Comparison of ENCODE assay signal across 3 cellular contexts in the genomic region with DNA sequence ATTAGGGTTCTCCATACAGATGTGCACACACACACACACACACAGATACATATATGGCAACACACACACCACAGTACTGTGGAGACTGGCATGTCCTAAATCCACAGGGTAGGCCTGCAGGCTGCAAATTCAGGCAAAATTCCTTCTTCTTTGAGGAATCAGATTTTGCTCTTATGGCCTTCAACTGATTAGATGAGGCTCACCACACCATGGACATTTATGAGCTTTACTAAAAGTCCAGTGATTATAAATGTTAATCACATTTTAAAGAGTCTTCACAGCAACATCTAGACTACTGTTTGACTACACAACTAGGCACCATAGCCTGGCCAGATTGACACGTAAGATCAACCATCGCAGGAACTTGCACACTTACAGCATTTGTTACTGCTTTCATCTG.
TF ChIP-seq lines count a peak whose summit lies in the region.

No MANE protein-coding gene starts in this region.

TF ChIP-seq in HEK293, 187 proteins besides CTCF, POLR2A, EP300 and RAD21:
- peak; percentile 54; the same call in 1 of the 2 replicates for TF ChIP-seq ZNF10 (tag by site-specific recombination; IDR thresholded peaks at IDR 0.05)
- TF ChIP-seq, protein P1, sequence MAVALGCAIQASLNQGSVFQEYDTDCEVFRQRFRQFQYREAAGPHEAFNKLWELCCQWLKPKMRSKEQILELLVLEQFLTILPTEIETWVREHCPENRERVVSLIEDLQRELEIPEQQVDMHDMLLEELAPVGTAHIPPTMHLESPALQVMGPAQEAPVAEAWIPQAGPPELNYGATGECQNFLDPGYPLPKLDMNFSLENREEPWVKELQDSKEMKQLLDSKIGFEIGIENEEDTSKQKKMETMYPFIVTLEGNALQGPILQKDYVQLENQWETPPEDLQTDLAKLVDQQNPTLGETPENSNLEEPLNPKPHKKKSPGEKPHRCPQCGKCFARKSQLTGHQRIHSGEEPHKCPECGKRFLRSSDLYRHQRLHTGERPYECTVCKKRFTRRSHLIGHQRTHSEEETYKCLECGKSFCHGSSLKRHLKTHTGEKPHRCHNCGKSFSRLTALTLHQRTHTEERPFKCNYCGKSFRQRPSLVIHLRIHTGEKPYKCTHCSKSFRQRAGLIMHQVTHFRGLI (tag by site-specific recombination; IDR thresholded peaks at IDR 0.05) = no peak

TF ChIP-seq in K562, 482 proteins besides CTCF, POLR2A, EP300 and RAD21:
- TF ChIP-seq GTF2F1 (IDR thresholded peaks at IDR 0.05; ENCODE audit: low read depth, low read length) (no peak), ZNF134 (CRISPR knock-in tag; conservative IDR thresholded peaks at IDR 0.05) (peak; percentile 85)

TF ChIP-seq in H1, 55 proteins besides CTCF, POLR2A, EP300 and RAD21:
- TF ChIP-seq GTF2F1 (IDR thresholded peaks at IDR 0.05; ENCODE audit: borderline replicate concordance, low read depth, low read length) = no peak
- TF ChIP-seq ATF3 (IDR thresholded peaks at IDR 0.05; ENCODE audit: insufficient read depth, low read depth, low read length) = no peak
- no peak for TF ChIP-seq SIRT6 (IDR thresholded peaks at IDR 0.05; ENCODE audit: low read length)
- TF ChIP-seq, protein P2, sequence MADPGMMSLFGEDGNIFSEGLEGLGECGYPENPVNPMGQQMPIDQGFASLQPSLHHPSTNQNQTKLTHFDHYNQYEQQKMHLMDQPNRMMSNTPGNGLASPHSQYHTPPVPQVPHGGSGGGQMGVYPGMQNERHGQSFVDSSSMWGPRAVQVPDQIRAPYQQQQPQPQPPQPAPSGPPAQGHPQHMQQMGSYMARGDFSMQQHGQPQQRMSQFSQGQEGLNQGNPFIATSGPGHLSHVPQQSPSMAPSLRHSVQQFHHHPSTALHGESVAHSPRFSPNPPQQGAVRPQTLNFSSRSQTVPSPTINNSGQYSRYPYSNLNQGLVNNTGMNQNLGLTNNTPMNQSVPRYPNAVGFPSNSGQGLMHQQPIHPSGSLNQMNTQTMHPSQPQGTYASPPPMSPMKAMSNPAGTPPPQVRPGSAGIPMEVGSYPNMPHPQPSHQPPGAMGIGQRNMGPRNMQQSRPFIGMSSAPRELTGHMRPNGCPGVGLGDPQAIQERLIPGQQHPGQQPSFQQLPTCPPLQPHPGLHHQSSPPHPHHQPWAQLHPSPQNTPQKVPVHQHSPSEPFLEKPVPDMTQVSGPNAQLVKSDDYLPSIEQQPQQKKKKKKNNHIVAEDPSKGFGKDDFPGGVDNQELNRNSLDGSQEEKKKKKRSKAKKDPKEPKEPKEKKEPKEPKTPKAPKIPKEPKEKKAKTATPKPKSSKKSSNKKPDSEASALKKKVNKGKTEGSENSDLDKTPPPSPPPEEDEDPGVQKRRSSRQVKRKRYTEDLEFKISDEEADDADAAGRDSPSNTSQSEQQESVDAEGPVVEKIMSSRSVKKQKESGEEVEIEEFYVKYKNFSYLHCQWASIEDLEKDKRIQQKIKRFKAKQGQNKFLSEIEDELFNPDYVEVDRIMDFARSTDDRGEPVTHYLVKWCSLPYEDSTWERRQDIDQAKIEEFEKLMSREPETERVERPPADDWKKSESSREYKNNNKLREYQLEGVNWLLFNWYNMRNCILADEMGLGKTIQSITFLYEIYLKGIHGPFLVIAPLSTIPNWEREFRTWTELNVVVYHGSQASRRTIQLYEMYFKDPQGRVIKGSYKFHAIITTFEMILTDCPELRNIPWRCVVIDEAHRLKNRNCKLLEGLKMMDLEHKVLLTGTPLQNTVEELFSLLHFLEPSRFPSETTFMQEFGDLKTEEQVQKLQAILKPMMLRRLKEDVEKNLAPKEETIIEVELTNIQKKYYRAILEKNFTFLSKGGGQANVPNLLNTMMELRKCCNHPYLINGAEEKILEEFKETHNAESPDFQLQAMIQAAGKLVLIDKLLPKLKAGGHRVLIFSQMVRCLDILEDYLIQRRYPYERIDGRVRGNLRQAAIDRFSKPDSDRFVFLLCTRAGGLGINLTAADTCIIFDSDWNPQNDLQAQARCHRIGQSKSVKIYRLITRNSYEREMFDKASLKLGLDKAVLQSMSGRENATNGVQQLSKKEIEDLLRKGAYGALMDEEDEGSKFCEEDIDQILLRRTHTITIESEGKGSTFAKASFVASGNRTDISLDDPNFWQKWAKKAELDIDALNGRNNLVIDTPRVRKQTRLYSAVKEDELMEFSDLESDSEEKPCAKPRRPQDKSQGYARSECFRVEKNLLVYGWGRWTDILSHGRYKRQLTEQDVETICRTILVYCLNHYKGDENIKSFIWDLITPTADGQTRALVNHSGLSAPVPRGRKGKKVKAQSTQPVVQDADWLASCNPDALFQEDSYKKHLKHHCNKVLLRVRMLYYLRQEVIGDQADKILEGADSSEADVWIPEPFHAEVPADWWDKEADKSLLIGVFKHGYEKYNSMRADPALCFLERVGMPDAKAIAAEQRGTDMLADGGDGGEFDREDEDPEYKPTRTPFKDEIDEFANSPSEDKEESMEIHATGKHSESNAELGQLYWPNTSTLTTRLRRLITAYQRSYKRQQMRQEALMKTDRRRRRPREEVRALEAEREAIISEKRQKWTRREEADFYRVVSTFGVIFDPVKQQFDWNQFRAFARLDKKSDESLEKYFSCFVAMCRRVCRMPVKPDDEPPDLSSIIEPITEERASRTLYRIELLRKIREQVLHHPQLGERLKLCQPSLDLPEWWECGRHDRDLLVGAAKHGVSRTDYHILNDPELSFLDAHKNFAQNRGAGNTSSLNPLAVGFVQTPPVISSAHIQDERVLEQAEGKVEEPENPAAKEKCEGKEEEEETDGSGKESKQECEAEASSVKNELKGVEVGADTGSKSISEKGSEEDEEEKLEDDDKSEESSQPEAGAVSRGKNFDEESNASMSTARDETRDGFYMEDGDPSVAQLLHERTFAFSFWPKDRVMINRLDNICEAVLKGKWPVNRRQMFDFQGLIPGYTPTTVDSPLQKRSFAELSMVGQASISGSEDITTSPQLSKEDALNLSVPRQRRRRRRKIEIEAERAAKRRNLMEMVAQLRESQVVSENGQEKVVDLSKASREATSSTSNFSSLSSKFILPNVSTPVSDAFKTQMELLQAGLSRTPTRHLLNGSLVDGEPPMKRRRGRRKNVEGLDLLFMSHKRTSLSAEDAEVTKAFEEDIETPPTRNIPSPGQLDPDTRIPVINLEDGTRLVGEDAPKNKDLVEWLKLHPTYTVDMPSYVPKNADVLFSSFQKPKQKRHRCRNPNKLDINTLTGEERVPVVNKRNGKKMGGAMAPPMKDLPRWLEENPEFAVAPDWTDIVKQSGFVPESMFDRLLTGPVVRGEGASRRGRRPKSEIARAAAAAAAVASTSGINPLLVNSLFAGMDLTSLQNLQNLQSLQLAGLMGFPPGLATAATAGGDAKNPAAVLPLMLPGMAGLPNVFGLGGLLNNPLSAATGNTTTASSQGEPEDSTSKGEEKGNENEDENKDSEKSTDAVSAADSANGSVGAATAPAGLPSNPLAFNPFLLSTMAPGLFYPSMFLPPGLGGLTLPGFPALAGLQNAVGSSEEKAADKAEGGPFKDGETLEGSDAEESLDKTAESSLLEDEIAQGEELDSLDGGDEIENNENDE (IDR thresholded peaks at IDR 0.05; ENCODE audit: insufficient replicate concordance, low read length) = no peak
- no peak for TF ChIP-seq POLR2AphosphoS5 (IDR thresholded peaks at IDR 0.05; ENCODE audit: low read depth, low read length)
- no peak for TF ChIP-seq POU5F1 (IDR thresholded peaks at IDR 0.05; ENCODE audit: low read depth, low read length)
- TF ChIP-seq, protein P3, sequence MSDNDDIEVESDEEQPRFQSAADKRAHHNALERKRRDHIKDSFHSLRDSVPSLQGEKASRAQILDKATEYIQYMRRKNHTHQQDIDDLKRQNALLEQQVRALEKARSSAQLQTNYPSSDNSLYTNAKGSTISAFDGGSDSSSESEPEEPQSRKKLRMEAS (IDR thresholded peaks at IDR 0.05) = no peak
- TF ChIP-seq SP2 (IDR thresholded peaks at IDR 0.05; ENCODE audit: low read length) = no peak
- TF ChIP-seq HDAC6 (IDR thresholded peaks at IDR 0.05; ENCODE audit: low read depth, low read length) = no peak
- no peak for TF ChIP-seq PHF8 (conservative IDR thresholded peaks at IDR 0.05; ENCODE audit: low read depth, low read length)
- no peak for TF ChIP-seq TCF12 (IDR thresholded peaks at IDR 0.05; ENCODE audit: low read depth, low read length)
- no peak for TF ChIP-seq SRF (IDR thresholded peaks at IDR 0.05; ENCODE audit: low read depth, low read length)
- TF ChIP-seq, protein P4, sequence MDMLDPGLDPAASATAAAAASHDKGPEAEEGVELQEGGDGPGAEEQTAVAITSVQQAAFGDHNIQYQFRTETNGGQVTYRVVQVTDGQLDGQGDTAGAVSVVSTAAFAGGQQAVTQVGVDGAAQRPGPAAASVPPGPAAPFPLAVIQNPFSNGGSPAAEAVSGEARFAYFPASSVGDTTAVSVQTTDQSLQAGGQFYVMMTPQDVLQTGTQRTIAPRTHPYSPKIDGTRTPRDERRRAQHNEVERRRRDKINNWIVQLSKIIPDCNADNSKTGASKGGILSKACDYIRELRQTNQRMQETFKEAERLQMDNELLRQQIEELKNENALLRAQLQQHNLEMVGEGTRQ (IDR thresholded peaks at IDR 0.05; ENCODE audit: low read length) = no peak
- TF ChIP-seq CBX8 (IDR thresholded peaks at IDR 0.05; ENCODE audit: borderline replicate concordance, low read depth, low read length) = no peak
- no peak for TF ChIP-seq SIN3A (conservative IDR thresholded peaks at IDR 0.05 in 1 of 2, IDR thresholded peaks at IDR 0.05 in 1 of 2; ENCODE audit: low read depth in 1 of 2, low read length in 2 of 2)
- TF ChIP-seq EZH2 (IDR thresholded peaks at IDR 0.05; ENCODE audit: low read depth, low read length, severe bottlenecking) = no peak
